ENCODE assay signal across 15 cellular contexts in genomic region chr15:64859226-64859625, GRCh38. TPM values are rescaled to one million over a fixed set of nuclear protein-coding genes. Genes with fewer than 3 reads are reported as not detected.
DNase-seq lines count a peak whose midpoint lies in the region; ATAC-seq and TF ChIP-seq lines count a peak whose summit lies in the region.
"Had no signal": no experiment of that assay in that cellular context is flagged by ENCODE, and none has a peak within 500 bp of the region (broad histone marks: within the 10 kb centered on the region; RNA-seq: fewer than 3 reads in every experiment).

No MANE protein-coding gene starts in this region.

- H3K4me1 ChIP-seq in left ventricle myocardium inferior (peaks cover 82% of the 10 kb centered on the region), lower lobe of right lung (peaks cover 71% of the 10 kb centered on the region), neutrophil (ENCODE audit: control insufficient read depth in 1 of 2, insufficient read depth in 1 of 2, low read depth in 1 of 2, low read length in 1 of 2) (peaks cover 61 to 70% of the 10 kb centered on the region in 2 experiments), upper lobe of right lung (peaks cover 71% of the 10 kb centered on the region)

- H3K27me3 ChIP-seq in left ventricle myocardium inferior (ENCODE audit: low read depth) (no peaks in the 10 kb centered on the region), lower lobe of right lung (ENCODE audit: low read depth) (no peaks in the 10 kb centered on the region), neutrophil (no peaks in the 10 kb centered on the region), upper lobe of right lung (no peaks in the 10 kb centered on the region)

- no peak for DNase-seq in left ventricle myocardium inferior
- DNase-seq in cardiac septum (ENCODE audit: low spot score), result no peak
- no peak for DNase-seq in lower lobe of right lung
- DNase-seq in upper lobe of right lung, result no peak
- DNase-seq: C1 segment of cervical spinal cord, DND-41, H9, NCI-H1105 treated with DMSO at 0.1 percent for 48 hours, NCI-H1694 treated with DMSO at 0.1 percent for 48 hours, NCI-H69, RPMI8226 had no signal

- H3K36me3 ChIP-seq in left ventricle myocardium inferior (peaks cover 46% of the 10 kb centered on the region), lower lobe of right lung (peaks cover 81% of the 10 kb centered on the region), neutrophil (peaks cover 87% of the 10 kb centered on the region), upper lobe of right lung (peaks cover 71% of the 10 kb centered on the region)

- ATAC-seq in lower lobe of right lung, result no peak
- no peak for ATAC-seq in upper lobe of right lung
- no peak for ATAC-seq in HG03039 (IDR thresholded peaks at IDR 0.05; ENCODE audit: unreplicated experiment)
- no peak for ATAC-seq in HG03571 (IDR thresholded peaks at IDR 0.05; ENCODE audit: unreplicated experiment)
- ATAC-seq in HG03139 (IDR thresholded peaks at IDR 0.05; ENCODE audit: unreplicated experiment), result no peak

- no peaks in the 10 kb centered on the region for H3K9me3 ChIP-seq in left ventricle myocardium inferior (replicated peaks)
- H3K9me3 ChIP-seq in lower lobe of right lung, result no peaks in the 10 kb centered on the region
- no peaks in the 10 kb centered on the region for H3K9me3 ChIP-seq in neutrophil
- no peaks in the 10 kb centered on the region for H3K9me3 ChIP-seq in upper lobe of right lung

- H3K4me3 ChIP-seq in left ventricle myocardium inferior (no peak overlapping the region), lower lobe of right lung (no peak overlapping the region), neutrophil (ENCODE audit: low read depth in 1 of 2, low read length in 1 of 2) (no peak overlapping the region), upper lobe of right lung (no peak overlapping the region)

- peak overlapping the region; percentile 18 for H3K27ac ChIP-seq in left ventricle myocardium inferior (replicated peaks)
- peak overlapping the region; percentile 1 for H3K27ac ChIP-seq in lower lobe of right lung
- peak overlapping the region; percentile 80 for H3K27ac ChIP-seq in neutrophil
- peak overlapping the region; percentile 73 for H3K27ac ChIP-seq in upper lobe of right lung

- intact Hi-C loops in left ventricle myocardium inferior (cut with micrococcal nuclease) (no loop called here), cardiac septum (cut with DNase I) (no loop called here), lower lobe of right lung (cut with DNase I) (no loop called here), upper lobe of right lung (cut with DNase I) (loop anchor here (10.0 kb wide), 1 partner anchor 46 kb away; no protein-coding TSS in a partner anchor)

- TF ChIP-seq CTCF in left ventricle myocardium inferior (IDR thresholded peaks at IDR 0.05; ENCODE audit: borderline replicate concordance) (no peak), lower lobe of right lung (IDR thresholded peaks at IDR 0.05) (no peak), neutrophil (IDR thresholded peaks at IDR 0.05) (no peak), upper lobe of right lung (IDR thresholded peaks at IDR 0.05) (no peak)

RNA-seq across cellular contexts. Expression of gene PLEKHO2, which starts 17.5 kb away (rescaled TPM):
- total RNA-seq in left ventricle myocardium inferior, result 8.0 TPM
- 10.4 TPM for total RNA-seq in cardiac septum
- 68.3 TPM for total RNA-seq in lower lobe of right lung
- total RNA-seq in upper lobe of right lung, result 62.8 TPM

RNA-seq across cellular contexts. Expression of gene PIF1, which starts 33.8 kb away (rescaled TPM):
- total RNA-seq in left ventricle myocardium inferior, result 0.41 TPM
- 1.6 TPM for total RNA-seq in cardiac septum
- 1.4 TPM for total RNA-seq in lower lobe of right lung
- 0.67 TPM for total RNA-seq in upper lobe of right lung

RNA-seq across cellular contexts. Expression of gene ANKDD1A, which starts 52.5 kb away (rescaled TPM):
- 1.8 TPM for total RNA-seq in left ventricle myocardium inferior
- total RNA-seq in cardiac septum, result 1.4 TPM
- total RNA-seq in lower lobe of right lung, result 5.0 TPM
- 6.0 TPM for total RNA-seq in upper lobe of right lung

Comparison
In these comparisons a context has a peak if more than half of its experiments do, and no peak if none do; other contexts are left out.
1. H3K27ac ChIP-seq: peak in every context shown above with its lines; median percentile 80 in neutrophil; 73 in upper lobe of right lung; 18 in left ventricle myocardium inferior; 1 in lower lobe of right lung.